ENCODE assay signal across 1 cellular context in the genomic region with DNA sequence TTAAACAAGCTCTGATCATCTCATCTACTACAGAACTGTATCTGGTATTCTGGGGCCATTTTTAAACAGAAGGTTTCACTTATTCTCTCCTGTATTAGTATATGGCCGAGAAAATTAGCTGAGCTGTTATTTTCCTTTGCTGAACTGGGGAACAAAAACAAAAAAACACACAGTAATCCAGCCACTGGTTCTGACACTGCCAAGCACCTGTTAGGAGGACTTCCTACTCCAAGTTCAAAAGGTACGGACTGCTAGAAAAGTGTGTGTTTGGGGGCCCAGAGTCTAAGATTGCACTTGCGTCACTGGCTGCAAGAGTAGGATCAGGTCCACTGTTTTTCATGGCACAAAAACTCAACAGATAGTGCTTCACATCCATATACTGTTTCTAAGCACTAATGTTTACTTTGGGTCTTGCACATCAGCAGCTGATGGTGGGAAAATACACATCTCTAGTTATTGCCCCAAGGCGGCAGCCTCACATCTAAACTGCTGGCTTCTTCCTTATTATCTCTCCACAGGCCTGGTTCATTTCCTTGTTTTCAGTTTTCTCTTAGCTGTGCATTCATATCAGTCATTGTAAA.
TF ChIP-seq lines count a peak whose summit lies in the region.

No MANE protein-coding gene starts in this region.

TF ChIP-seq in HepG2, 621 proteins besides CTCF, POLR2A, EP300 and RAD21 (continued from another document and continues in another):
- TF ChIP-seq, protein P1, sequence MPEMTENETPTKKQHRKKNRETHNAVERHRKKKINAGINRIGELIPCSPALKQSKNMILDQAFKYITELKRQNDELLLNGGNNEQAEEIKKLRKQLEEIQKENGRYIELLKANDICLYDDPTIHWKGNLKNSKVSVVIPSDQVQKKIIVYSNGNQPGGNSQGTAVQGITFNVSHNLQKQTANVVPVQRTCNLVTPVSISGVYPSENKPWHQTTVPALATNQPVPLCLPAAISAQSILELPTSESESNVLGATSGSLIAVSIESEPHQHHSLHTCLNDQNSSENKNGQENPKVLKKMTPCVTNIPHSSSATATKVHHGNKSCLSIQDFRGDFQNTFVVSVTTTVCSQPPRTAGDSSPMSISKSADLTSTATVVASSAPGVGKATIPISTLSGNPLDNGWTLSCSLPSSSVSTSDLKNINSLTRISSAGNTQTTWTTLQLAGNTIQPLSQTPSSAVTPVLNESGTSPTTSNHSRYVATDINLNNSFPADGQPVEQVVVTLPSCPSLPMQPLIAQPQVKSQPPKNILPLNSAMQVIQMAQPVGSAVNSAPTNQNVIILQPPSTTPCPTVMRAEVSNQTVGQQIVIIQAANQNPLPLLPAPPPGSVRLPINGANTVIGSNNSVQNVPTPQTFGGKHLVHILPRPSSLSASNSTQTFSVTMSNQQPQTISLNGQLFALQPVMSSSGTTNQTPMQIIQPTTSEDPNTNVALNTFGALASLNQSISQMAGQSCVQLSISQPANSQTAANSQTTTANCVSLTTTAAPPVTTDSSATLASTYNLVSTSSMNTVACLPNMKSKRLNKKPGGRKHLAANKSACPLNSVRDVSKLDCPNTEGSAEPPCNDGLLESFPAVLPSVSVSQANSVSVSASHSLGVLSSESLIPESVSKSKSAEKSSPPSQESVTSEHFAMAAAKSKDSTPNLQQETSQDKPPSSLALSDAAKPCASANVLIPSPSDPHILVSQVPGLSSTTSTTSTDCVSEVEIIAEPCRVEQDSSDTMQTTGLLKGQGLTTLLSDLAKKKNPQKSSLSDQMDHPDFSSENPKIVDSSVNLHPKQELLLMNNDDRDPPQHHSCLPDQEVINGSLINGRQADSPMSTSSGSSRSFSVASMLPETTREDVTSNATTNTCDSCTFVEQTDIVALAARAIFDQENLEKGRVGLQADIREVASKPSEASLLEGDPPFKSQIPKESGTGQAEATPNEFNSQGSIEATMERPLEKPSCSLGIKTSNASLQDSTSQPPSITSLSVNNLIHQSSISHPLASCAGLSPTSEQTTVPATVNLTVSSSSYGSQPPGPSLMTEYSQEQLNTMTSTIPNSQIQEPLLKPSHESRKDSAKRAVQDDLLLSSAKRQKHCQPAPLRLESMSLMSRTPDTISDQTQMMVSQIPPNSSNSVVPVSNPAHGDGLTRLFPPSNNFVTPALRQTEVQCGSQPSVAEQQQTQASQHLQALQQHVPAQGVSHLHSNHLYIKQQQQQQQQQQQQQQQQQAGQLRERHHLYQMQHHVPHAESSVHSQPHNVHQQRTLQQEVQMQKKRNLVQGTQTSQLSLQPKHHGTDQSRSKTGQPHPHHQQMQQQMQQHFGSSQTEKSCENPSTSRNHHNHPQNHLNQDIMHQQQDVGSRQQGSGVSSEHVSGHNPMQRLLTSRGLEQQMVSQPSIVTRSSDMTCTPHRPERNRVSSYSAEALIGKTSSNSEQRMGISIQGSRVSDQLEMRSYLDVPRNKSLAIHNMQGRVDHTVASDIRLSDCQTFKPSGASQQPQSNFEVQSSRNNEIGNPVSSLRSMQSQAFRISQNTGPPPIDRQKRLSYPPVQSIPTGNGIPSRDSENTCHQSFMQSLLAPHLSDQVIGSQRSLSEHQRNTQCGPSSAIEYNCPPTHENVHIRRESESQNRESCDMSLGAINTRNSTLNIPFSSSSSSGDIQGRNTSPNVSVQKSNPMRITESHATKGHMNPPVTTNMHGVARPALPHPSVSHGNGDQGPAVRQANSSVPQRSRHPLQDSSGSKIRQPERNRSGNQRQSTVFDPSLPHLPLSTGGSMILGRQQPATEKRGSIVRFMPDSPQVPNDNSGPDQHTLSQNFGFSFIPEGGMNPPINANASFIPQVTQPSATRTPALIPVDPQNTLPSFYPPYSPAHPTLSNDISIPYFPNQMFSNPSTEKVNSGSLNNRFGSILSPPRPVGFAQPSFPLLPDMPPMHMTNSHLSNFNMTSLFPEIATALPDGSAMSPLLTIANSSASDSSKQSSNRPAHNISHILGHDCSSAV (CRISPR knock-in tag; IDR thresholded peaks at IDR 0.05; ENCODE audit: borderline replicate concordance), result no peak
- TF ChIP-seq ZFAT (CRISPR knock-in tag; conservative IDR thresholded peaks at IDR 0.05) (no peak), SOX13 (IDR thresholded peaks at IDR 0.05) (0 out of 2 replicates have a peak, but pooled peaks have one; percentile 13), SOX13 (CRISPR knock-in tag; conservative IDR thresholded peaks at IDR 0.05 in 1 of 2, IDR thresholded peaks at IDR 0.05 in 1 of 2) (peak in 1 of 2 experiments; percentile 82; a peak in 2 of 4 replicates), FOXC1 (CRISPR knock-in tag; IDR thresholded peaks at IDR 0.05; ENCODE audit: borderline replicate concordance) (no peak), SYNCRIP (IDR thresholded peaks at IDR 0.05; ENCODE audit: insufficient read depth, low read depth, low read length) (no peak), MTF2 (CRISPR knock-in tag; IDR thresholded peaks at IDR 0.05; ENCODE audit: borderline replicate concordance) (no peak), STAG1 (CRISPR knock-in tag; IDR thresholded peaks at IDR 0.05) (peak; percentile 49), NCOR1 (IDR thresholded peaks at IDR 0.05; ENCODE audit: borderline replicate concordance, low read length) (peak; percentile 76; the same call in 1 of the 2 replicates), PLSCR1 (CRISPR knock-in tag; IDR thresholded peaks at IDR 0.05; ENCODE audit: borderline replicate concordance) (no peak), ZNF33A (CRISPR knock-in tag; IDR thresholded peaks at IDR 0.05; ENCODE audit: borderline replicate concordance) (peak; percentile 80; the same call in 1 of the 2 replicates), ZNF746 (CRISPR knock-in tag; IDR thresholded peaks at IDR 0.05) (no peak), ZNF556 (CRISPR knock-in tag; IDR thresholded peaks at IDR 0.05; ENCODE audit: borderline replicate concordance) (no peak; the same call in 1 of the 2 replicates), IRF2 (CRISPR knock-in tag; IDR thresholded peaks at IDR 0.05) (0 out of 2 replicates have a peak, but pooled peaks have one; percentile 52), ZZZ3 (CRISPR knock-in tag; IDR thresholded peaks at IDR 0.05; ENCODE audit: borderline replicate concordance) (no peak), ZSCAN29 (CRISPR knock-in tag; conservative IDR thresholded peaks at IDR 0.05) (0 out of 2 replicates have a peak, but pooled peaks have one; percentile 40), PATZ1 (CRISPR knock-in tag; IDR thresholded peaks at IDR 0.05) (peak; percentile 71), ZBTB21 (CRISPR knock-in tag; IDR thresholded peaks at IDR 0.05) (no peak), POGZ (CRISPR knock-in tag; IDR thresholded peaks at IDR 0.05) (peak; percentile 84), MED1 (CRISPR knock-in tag; IDR thresholded peaks at IDR 0.05) (peak; percentile 70), CREBL2 (CRISPR knock-in tag; IDR thresholded peaks at IDR 0.05; ENCODE audit: borderline replicate concordance) (no peak), PAX8 (CRISPR knock-in tag; IDR thresholded peaks at IDR 0.05; ENCODE audit: borderline replicate concordance) (no peak), KLF6 (CRISPR knock-in tag; IDR thresholded peaks at IDR 0.05) (0 out of 2 replicates have a peak, but pooled peaks have one; percentile 40), TRIM24 (CRISPR knock-in tag; IDR thresholded peaks at IDR 0.05) (no peak), AGO1 (IDR thresholded peaks at IDR 0.05; ENCODE audit: low read depth, low read length, poor library complexity, severe bottlenecking) (no peak), ZNF362 (CRISPR knock-in tag; IDR thresholded peaks at IDR 0.05; ENCODE audit: borderline replicate concordance) (peak; percentile 30; the same call in 1 of the 2 replicates), MIER3 (CRISPR knock-in tag; IDR thresholded peaks at IDR 0.05; ENCODE audit: borderline replicate concordance) (peak; percentile 34; the same call in 1 of the 2 replicates), ZNF737 (CRISPR knock-in tag; IDR thresholded peaks at IDR 0.05; ENCODE audit: borderline replicate concordance) (no peak), YEATS2 (CRISPR knock-in tag; IDR thresholded peaks at IDR 0.05; ENCODE audit: borderline replicate concordance) (no peak; the same call in 1 of the 2 replicates), MBD4 (IDR thresholded peaks at IDR 0.05; ENCODE audit: borderline replicate concordance, low read length) (peak; percentile 73; the same call in 1 of the 2 replicates), CENPBD1 (CRISPR knock-in tag; IDR thresholded peaks at IDR 0.05; ENCODE audit: borderline replicate concordance, low read depth) (no peak), ZNF670 (CRISPR knock-in tag; IDR thresholded peaks at IDR 0.05; ENCODE audit: borderline replicate concordance) (peak; percentile 65; the same call in 1 of the 2 replicates), ZNF205 (CRISPR knock-in tag; IDR thresholded peaks at IDR 0.05) (no peak), ZSCAN30 (CRISPR knock-in tag; IDR thresholded peaks at IDR 0.05) (no peak)
- TF ChIP-seq, protein P2, sequence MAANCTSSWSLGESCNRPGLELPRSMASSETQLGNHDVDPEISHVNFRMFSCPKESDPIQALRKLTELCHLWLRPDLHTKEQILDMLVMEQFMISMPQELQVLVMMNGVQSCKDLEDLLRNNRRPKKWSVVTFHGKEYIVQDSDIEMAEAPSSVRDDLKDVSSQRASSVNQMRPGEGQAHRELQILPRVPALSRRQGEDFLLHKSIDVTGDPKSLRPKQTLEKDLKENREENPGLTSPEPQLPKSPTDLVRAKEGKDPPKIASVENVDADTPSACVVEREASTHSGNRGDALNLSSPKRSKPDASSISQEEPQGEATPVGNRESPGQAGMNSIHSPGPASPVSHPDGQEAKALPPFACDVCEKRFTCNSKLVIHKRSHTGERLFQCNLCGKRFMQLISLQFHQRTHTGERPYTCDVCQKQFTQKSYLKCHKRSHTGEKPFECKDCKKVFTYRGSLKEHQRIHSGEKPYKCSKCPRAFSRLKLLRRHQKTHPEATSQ (CRISPR knock-in tag; IDR thresholded peaks at IDR 0.05; ENCODE audit: borderline replicate concordance), result no peak
- TF ChIP-seq, protein P3, sequence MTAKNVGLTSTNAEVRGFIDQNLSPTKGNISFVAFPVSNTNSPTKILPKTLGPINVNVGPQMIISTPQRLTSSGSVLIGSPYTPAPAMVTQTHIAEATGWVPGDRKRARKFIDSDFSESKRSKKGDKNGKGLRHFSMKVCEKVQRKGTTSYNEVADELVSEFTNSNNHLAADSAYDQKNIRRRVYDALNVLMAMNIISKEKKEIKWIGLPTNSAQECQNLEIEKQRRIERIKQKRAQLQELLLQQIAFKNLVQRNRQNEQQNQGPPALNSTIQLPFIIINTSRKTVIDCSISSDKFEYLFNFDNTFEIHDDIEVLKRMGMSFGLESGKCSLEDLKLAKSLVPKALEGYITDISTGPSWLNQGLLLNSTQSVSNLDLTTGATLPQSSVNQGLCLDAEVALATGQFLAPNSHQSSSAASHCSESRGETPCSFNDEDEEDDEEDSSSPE (CRISPR knock-in tag; IDR thresholded peaks at IDR 0.05), result no peak
- TF ChIP-seq, protein P4, sequence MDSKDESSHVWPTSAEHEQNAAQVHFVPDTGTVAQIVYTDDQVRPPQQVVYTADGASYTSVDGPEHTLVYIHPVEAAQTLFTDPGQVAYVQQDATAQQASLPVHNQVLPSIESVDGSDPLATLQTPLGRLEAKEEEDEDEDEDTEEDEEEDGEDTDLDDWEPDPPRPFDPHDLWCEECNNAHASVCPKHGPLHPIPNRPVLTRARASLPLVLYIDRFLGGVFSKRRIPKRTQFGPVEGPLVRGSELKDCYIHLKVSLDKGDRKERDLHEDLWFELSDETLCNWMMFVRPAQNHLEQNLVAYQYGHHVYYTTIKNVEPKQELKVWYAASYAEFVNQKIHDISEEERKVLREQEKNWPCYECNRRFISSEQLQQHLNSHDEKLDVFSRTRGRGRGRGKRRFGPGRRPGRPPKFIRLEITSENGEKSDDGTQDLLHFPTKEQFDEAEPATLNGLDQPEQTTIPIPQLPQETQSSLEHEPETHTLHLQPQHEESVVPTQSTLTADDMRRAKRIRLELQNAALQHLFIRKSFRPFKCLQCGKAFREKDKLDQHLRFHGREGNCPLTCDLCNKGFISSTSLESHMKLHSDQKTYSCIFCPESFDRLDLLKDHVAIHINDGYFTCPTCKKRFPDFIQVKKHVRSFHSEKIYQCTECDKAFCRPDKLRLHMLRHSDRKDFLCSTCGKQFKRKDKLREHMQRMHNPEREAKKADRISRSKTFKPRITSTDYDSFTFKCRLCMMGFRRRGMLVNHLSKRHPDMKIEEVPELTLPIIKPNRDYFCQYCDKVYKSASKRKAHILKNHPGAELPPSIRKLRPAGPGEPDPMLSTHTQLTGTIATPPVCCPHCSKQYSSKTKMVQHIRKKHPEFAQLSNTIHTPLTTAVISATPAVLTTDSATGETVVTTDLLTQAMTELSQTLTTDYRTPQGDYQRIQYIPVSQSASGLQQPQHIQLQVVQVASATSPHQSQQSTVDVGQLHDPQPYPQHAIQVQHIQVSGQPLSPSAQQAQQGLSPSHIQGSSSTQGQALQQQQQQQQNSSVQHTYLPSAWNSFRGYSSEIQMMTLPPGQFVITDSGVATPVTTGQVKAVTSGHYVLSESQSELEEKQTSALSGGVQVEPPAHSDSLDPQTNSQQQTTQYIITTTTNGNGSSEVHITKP (CRISPR knock-in tag; IDR thresholded peaks at IDR 0.05; ENCODE audit: low read depth), result no peak
